Comparison of ENCODE assay signal across 8 cellular contexts in genomic region chr3:197186887-197187588, GRCh38.
A peak's percentile ranks its signal among the peaks of the same experiment; 100 is the strongest.
DNase-seq lines count a peak whose midpoint lies in the region; ATAC-seq and TF ChIP-seq lines count a peak whose summit lies in the region.

No MANE protein-coding gene starts in this region.

- H3K9me3 Mint-ChIP-seq in activated B cell treated with CpG ODN at 0.5 μM for 24 hours, result no peaks in the 10 kb centered on the region

- POLR2A ChIA-PET in activated B cell treated with CpG ODN at 0.5 μM for 24 hours (lab: Charles Lee), result interaction anchor here (1.0 kb wide), 1 partner anchor 209 kb away, joined by 3 read pairs; no protein-coding TSS in a partner anchor

- H3K9me3 ChIP-seq in prostate gland (no peaks in the 10 kb centered on the region), aorta (ENCODE audit: control insufficient read depth, low read length) (no peaks in the 10 kb centered on the region)

- no peak overlapping the region for H3K4me3 ChIP-seq in prostate gland
- no peak overlapping the region for H3K4me3 ChIP-seq in aorta (ENCODE audit: low read length in 2 of 2)

- DNase-seq in Right ventricle myocardium superior, result no peak
- DNase-seq in Right ventricle myocardium inferior (ENCODE audit: missing footprints), result no peak
- DNase-seq in NCI-H2227 (lab: John Stamatoyannopoulos, UW; ENCODE audit: unreplicated experiment), result peak; percentile 83
- DNase-seq in activated B cell treated with CpG ODN at 0.5 μM for 24 hours, result no peak
- DNase-seq in germinal center (ENCODE audit: low spot score), result peak; percentile 34
- peak; percentile 32 for DNase-seq in prostate gland (ENCODE audit: low spot score)
- no peak for DNase-seq in aorta

- H3K27me3 ChIP-seq in prostate gland (replicated peaks; ENCODE audit: insufficient read depth) (no peaks in the 10 kb centered on the region), aorta (ENCODE audit: control insufficient read depth in 1 of 2, insufficient read depth in 2 of 2, low read length in 1 of 2) (no peaks in the 10 kb centered on the region)

- ATAC-seq in Right ventricle myocardium superior (ENCODE audit: poor library complexity) (peak; percentile 66), Right ventricle myocardium inferior (no peak), HG02798 (IDR thresholded peaks at IDR 0.05; ENCODE audit: poor library complexity, unreplicated experiment) (peak; percentile 53), activated B cell treated with CpG ODN at 0.5 μM for 24 hours (ENCODE audit: low read depth) (peak; percentile 61), aorta (ENCODE audit: low FRiP score) (no peak)

- H3K27ac ChIP-seq in prostate gland (no peak overlapping the region), aorta (ENCODE audit: low read depth in 1 of 2, low read length in 2 of 2) (no peak overlapping the region)

- H3K36me3 ChIP-seq in prostate gland (no peaks in the 10 kb centered on the region), aorta (ENCODE audit: control insufficient read depth in 1 of 2, insufficient read depth in 2 of 2, low read length in 1 of 2) (no peaks in the 10 kb centered on the region)

- H3K27me3 Mint-ChIP-seq in activated B cell treated with CpG ODN at 0.5 μM for 24 hours, result no peaks in the 10 kb centered on the region

- WGBS in prostate gland, result 26% methylated on average over 1 of the region's 1 CpG
- WGBS in aorta, 2 donors, result 62 to 66% methylated on average over 1 of the region's 1 CpG

- intact Hi-C loops in Right ventricle myocardium superior (cut with DNase I), result loop anchor here (5.0 to 10.0 kb wide), 2 partner anchors 185 to 212 kb away; no protein-coding TSS in a partner anchor
- intact Hi-C loops in Right ventricle myocardium inferior (cut with DNase I), result loop anchor here (2.0 kb wide), 2 partner anchors 184 to 208 kb away; no protein-coding TSS in a partner anchor
- intact Hi-C loops in activated B cell treated with CpG ODN at 0.5 μM for 24 hours (cut with micrococcal nuclease), result loop anchor here (1.0 kb wide), 5 partner anchors 158 to 349 kb away; partner anchors contain the start of genes MELTF and NCBP2
- intact Hi-C loops in prostate gland (cut with DNase I), result loop anchor here (1.0 kb wide), 1 partner anchor 185 kb away; no protein-coding TSS in a partner anchor
- intact Hi-C loops in aorta (cut with DNase I), result loop anchor here (2.0 to 10.0 kb wide), 2 partner anchors 182 to 184 kb away; no protein-coding TSS in a partner anchor

- no peak overlapping the region for H3K27ac Mint-ChIP-seq in activated B cell treated with CpG ODN at 0.5 μM for 24 hours

- no peak for TF ChIP-seq POLR2A in prostate gland (IDR thresholded peaks at IDR 0.05)

- CTCF ChIA-PET in activated B cell treated with CpG ODN at 0.5 μM for 24 hours (lab: Charles Lee), result interaction anchor here (0.7 to 2.8 kb wide), 17 partner anchors 11 to 578 kb away, joined by 3 to 17 read pairs (median 3); partner anchors contain the start of gene MELTF

- TF ChIP-seq CTCF in activated B cell treated with CpG ODN at 0.5 μM for 24 hours (IDR thresholded peaks at IDR 0.05), result no peak
- TF ChIP-seq CTCF in prostate gland (IDR thresholded peaks at IDR 0.05), result peak; percentile 45 to 87 (median 75)

- no peak overlapping the region for H3K4me3 Mint-ChIP-seq in activated B cell treated with CpG ODN at 0.5 μM for 24 hours

- H3K4me1 ChIP-seq in prostate gland (replicated peaks) (no peaks in the 10 kb centered on the region), aorta (ENCODE audit: control insufficient read depth in 1 of 2, insufficient read depth in 2 of 2, low read length in 2 of 2) (no peaks in the 10 kb centered on the region)

- H3K4me1 Mint-ChIP-seq in activated B cell treated with CpG ODN at 0.5 μM for 24 hours, result peaks cover 4% of the 10 kb centered on the region

- peaks cover 11% of the 10 kb centered on the region for H3K36me3 Mint-ChIP-seq in activated B cell treated with CpG ODN at 0.5 μM for 24 hours (ENCODE audit: low read depth)

Comparison
In these comparisons a context has a peak if more than half of its experiments do, and no peak if none do; other contexts are left out.
1. ATAC-seq: peak in Right ventricle myocardium superior (single experiment), HG02798 (single experiment) and activated B cell treated with CpG ODN at 0.5 μM for 24 hours (single experiment); none in Right ventricle myocardium inferior (single experiment) and aorta (single experiment).
2. DNase-seq: peak in NCI-H2227 (single experiment), germinal center (single experiment) and prostate gland (single experiment); none in Right ventricle myocardium superior (single experiment), Right ventricle myocardium inferior (single experiment), activated B cell treated with CpG ODN at 0.5 μM for 24 hours (single experiment) and aorta (0 of 2).